15 cellular contexts compared by ENCODE assay signal in genomic region chr10:28256776-28257175, GRCh38. TPM values are rescaled to one million over a fixed set of nuclear protein-coding genes. Genes with fewer than 3 reads are reported as not detected.
A peak's percentile ranks its signal among the peaks of the same experiment; 100 is the strongest.
DNase-seq lines count a peak whose midpoint lies in the region; ATAC-seq lines count a peak whose summit lies in the region.
"Had no signal": no experiment of that assay in that cellular context is flagged by ENCODE, and none has a peak within 500 bp of the region (broad histone marks: within the 10 kb centered on the region; RNA-seq: fewer than 3 reads in every experiment).

No MANE protein-coding gene starts in this region.

- DNase-seq in EL (peak; percentile 7), NCI-H226 (peak; percentile 5), astrocyte of the hippocampus (ENCODE audit: low read depth, low spot score) (peak; percentile 31), glomerular visceral epithelial cell (ENCODE audit: extremely low spot score) (peak; percentile 19), left cardiac atrium (no peak)
- no peak for DNase-seq in activated CD8-positive, alpha-beta memory T cell treated with anti-CD3 and anti-CD28 coated beads for 24 hours
- DNase-seq: C1 segment of cervical spinal cord, DND-41, GOT3, NCI-H1417 treated with DMSO at 0.1 percent for 48 hours, NCI-H2029 treated with DMSO at 0.1 percent for 48 hours, NCI-H2171 treated with DMSO at 0.1 percent for 48 hours, NCI-H774 had no signal

- intact Hi-C loops in left cardiac atrium (cut with DNase I), result no loop called here

- ATAC-seq in GM21381 (IDR thresholded peaks at IDR 0.05; ENCODE audit: unreplicated experiment) (no peak), left cardiac atrium (no peak), GM21576 (IDR thresholded peaks at IDR 0.05; ENCODE audit: unreplicated experiment) (no peak)

RNA-seq across cellular contexts. Expression of gene MPP7, which starts 46.1 kb away (rescaled TPM):
- 10 to 100 TPM in 1 of 2 donors, 1 to 10 TPM in 1; 9.7 to 11.0 TPM for total RNA-seq in left cardiac atrium

Comparison
In these comparisons a context has a peak if more than half of its experiments do, and no peak if none do; other contexts are left out.
1. DNase-seq: peak in EL (single experiment), NCI-H226 (single experiment), astrocyte of the hippocampus (single experiment) and glomerular visceral epithelial cell (single experiment); none in left cardiac atrium (single experiment) and activated CD8-positive, alpha-beta memory T cell treated with anti-CD3 and anti-CD28 coated beads for 24 hours (single experiment).